ENCODE assay signal across 19 cellular contexts in genomic region chr16:35339337-35339736, GRCh38.
"Had no signal": no experiment of that assay in that cellular context is flagged by ENCODE, and none has a peak within 500 bp of the region (broad histone marks: within the 10 kb centered on the region; RNA-seq: fewer than 3 reads in every experiment).

No MANE protein-coding gene starts in this region.

- H3K4me1 ChIP-seq: colonic mucosa, esophagus muscularis mucosa, heart right ventricle, left lung, spleen, upper lobe of left lung had no signal

- DNase-seq: activated CD8-positive, alpha-beta memory T cell treated with anti-CD3 and anti-CD28 coated beads, Interleukin-2, amount 50 U/mL, for 4 hours; activated naive CD4-positive, alpha-beta T cell; activated T-cell treated with anti-CD3 and anti-CD28 coated beads, Interleukin-2, amount 50 U/mL, for 4 hours; amygdala; colonic mucosa; dorsolateral prefrontal cortex; effector memory CD8-positive, alpha-beta T cell; heart right ventricle; left lung; naive B cell; spleen; stimulated activated CD4-positive, alpha-beta T cell treated with anti-CD3 and anti-CD28 coated beads, Interleukin-4, amount 100 ng/mL, for 24 hours; stimulated activated naive CD4-positive, alpha-beta T cell treated with Interleukin-2 at 50 U/mL for 16 hours; T1000; upper lobe of left lung had no signal

- ATAC-seq: activated T-cell treated with anti-CD3 and anti-CD28 coated beads, Interleukin-2, amount 50 U/mL, for 4 hours; effector memory CD8-positive, alpha-beta T cell; heart right ventricle; left lung; WTC11 had no signal

- H3K4me3 ChIP-seq: colonic mucosa, dorsolateral prefrontal cortex, esophagus muscularis mucosa, heart right ventricle, left lung, lung, spleen, upper lobe of left lung had no signal

- H3K27me3 ChIP-seq: colonic mucosa, heart right ventricle, left lung, spleen, upper lobe of left lung had no signal

- H3K9me3 ChIP-seq: colonic mucosa had no signal

- H3K36me3 ChIP-seq: colonic mucosa, esophagus muscularis mucosa, heart right ventricle, left lung, spleen, upper lobe of left lung had no signal

- H3K27ac ChIP-seq: colonic mucosa, dorsolateral prefrontal cortex, esophagus muscularis mucosa, heart right ventricle, left lung, spleen, upper lobe of left lung had no signal

- FAIRE-seq: bronchial epithelial cell had no signal
